Comparison of ENCODE assay signal across 1 cellular context in genomic region chr6:30740993-30741784, GRCh38.
TF ChIP-seq lines count a peak whose summit lies in the region.

No MANE protein-coding gene starts in this region.

TF ChIP-seq in HCT116, 20 proteins besides CTCF, POLR2A, EP300 and RAD21 (continued from another document):
- TF ChIP-seq REST (IDR thresholded peaks at IDR 0.05; ENCODE audit: low read depth) (no peak), ZNF274 (IDR thresholded peaks at IDR 0.05; ENCODE audit: low read depth, low read length) (no peak), SP1 (IDR thresholded peaks at IDR 0.05; ENCODE audit: low read depth) (no peak), ZFX (IDR thresholded peaks at IDR 0.05) (no peak), EZH2phosphoT487 (IDR thresholded peaks at IDR 0.05; ENCODE audit: borderline replicate concordance) (no peak), FOSL1 (IDR thresholded peaks at IDR 0.05; ENCODE audit: low read depth) (no peak), JUND (IDR thresholded peaks at IDR 0.05) (no peak), CEBPB (IDR thresholded peaks at IDR 0.05; ENCODE audit: low read depth) (no peak), SRF (IDR thresholded peaks at IDR 0.05; ENCODE audit: low read depth) (no peak), ATF3 (IDR thresholded peaks at IDR 0.05) (no peak)
